ENCODE assay signal across 9 cellular contexts in the genomic region with DNA sequence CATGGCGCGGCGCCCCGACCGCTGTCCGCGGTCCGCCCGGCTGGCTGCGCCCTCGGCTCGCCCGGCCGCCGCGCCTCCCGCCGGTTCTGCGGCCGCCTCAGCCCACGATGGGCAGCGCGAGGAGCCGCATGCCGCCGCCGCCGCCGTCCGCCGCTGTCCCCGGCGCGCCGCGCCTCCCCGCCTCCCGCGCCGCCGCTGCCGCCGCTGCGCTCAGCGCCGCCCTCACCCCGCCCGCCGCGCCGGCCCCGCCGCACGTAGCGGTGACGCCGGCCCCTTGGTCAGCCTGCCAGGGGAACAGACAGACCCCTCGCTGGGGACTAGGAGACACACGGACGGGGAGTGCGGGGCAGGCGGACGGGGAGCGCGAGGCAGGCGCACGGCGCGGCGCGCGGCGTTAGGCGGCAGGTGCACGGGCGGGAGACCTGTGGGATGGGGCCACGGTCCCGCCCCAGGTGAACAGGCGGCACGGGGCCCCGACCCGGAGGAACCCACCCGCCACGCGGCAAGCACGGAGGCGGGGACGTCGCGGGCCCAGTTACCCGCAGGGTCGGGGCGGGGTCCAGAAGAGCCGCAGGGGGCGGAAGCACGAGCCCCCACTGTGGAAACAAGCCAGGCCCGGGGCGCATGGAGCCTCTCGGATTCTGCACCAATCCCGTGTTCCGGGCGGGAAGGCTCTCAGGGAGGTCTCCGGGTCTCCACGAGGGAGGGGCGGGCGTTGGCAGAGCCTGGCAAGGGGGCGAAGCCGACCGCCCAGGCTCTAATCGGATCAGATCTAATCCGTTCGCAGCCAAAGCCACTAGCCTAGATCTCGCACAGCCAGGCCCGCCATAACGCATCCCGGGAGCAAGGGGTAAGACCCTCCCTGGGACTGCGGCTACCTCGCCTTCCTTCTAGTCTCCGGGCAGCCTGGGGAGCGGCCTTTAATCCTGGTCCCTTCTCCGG. TPM values are rescaled to one million over a fixed set of nuclear protein-coding genes. Genes with fewer than 3 reads are reported as not detected.
DNase-seq lines count a peak whose midpoint lies in the region; ATAC-seq, FAIRE-seq and TF ChIP-seq lines count a peak whose summit lies in the region.
"Had no signal": no experiment of that assay in that cellular context is flagged by ENCODE, and none has a peak within 500 bp of the region (broad histone marks: within the 10 kb centered on the region; RNA-seq: fewer than 3 reads in every experiment).

A gene with protein sequence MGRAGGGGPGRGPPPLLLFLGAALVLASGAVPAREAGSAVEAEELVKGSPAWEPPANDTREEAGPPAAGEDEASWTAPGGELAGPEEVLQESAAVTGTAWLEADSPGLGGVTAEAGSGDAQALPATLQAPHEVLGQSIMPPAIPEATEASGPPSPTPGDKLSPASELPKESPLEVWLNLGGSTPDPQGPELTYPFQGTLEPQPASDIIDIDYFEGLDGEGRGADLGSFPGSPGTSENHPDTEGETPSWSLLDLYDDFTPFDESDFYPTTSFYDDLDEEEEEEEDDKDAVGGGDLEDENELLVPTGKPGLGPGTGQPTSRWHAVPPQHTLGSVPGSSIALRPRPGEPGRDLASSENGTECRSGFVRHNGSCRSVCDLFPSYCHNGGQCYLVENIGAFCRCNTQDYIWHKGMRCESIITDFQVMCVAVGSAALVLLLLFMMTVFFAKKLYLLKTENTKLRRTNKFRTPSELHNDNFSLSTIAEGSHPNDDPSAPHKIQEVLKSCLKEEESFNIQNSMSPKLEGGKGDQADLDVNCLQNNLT (minus strand): TSS at position 175 of the 942 bp plus-strand sequence. CDS start 172 bp downstream, at position 3.

- H2BK15ac ChIP-seq in H1 (ENCODE audit: low read length), result peak within 1 kb of the TSS; percentile 32; the same call in 1 of the 2 replicates

- H3K23ac ChIP-seq in H1 (ENCODE audit: insufficient read length), result no peak within 1 kb of the TSS

- TF ChIP-seq POLR2A in H1 (IDR thresholded peaks at IDR 0.05; ENCODE audit: control extremely low read depth in 1 of 2, low read depth in 2 of 2, low read length in 2 of 2), result 0 out of 3 replicates have a peak, but pooled peaks of 1 of the 2 experiments have one; percentile 15

- H2AFZ ChIP-seq in H1 (ENCODE audit: low read length), result no peak within 1 kb of the TSS; the same call in 1 of the 2 replicates

- no peaks in the 10 kb centered on the region for H3K79me2 ChIP-seq in H1 (ENCODE audit: control insufficient read depth in 1 of 2, insufficient read depth in 2 of 2, low read length in 2 of 2)

- no peak within 1 kb of the TSS for H3K9ac ChIP-seq in H1 (replicated peaks in 1 of 4; ENCODE audit: extremely low read depth in 1 of 4, low read depth in 3 of 4, low read length in 3 of 4)

- H4K91ac ChIP-seq in H1 (replicated peaks; ENCODE audit: insufficient read length, low read length), result no peak within 1 kb of the TSS

- H4K8ac ChIP-seq in H1 (ENCODE audit: extremely low read depth, insufficient read depth, low read length), result peak within 1 kb of the TSS; percentile 57

- H4K20me1 ChIP-seq in H1 (replicated peaks in 1 of 2; ENCODE audit: control insufficient read depth in 1 of 2, insufficient read depth in 2 of 2, low read length in 2 of 2), result no peaks in the 10 kb centered on the region

- H3K4ac ChIP-seq in H1 (replicated peaks; ENCODE audit: insufficient read length, low read depth, low read length), result no peak within 1 kb of the TSS

- no peak within 1 kb of the TSS for H2AK5ac ChIP-seq in H1 (ENCODE audit: low read depth, low read length)

- no peak within 1 kb of the TSS for H3K27ac Mint-ChIP-seq in HFFc6
- H3K27ac Mint-ChIP-seq in activated CD4-positive, alpha-beta T cell treated with anti-CD3 and anti-CD28 coated beads, Interleukin-2, amount 10 ng/mL, durations not matched to agents 7 days and 5 days, result no peak within 1 kb of the TSS

- no peaks in the 10 kb centered on the region for H3K79me1 ChIP-seq in H1 (ENCODE audit: low read depth, low read length)

- H3K9me3 ChIP-seq in BE2C (no peaks in the 10 kb centered on the region), H1 (ENCODE audit: insufficient read depth in 2 of 2, low read depth in 1 of 2, low read length in 1 of 2) (no peaks in the 10 kb centered on the region), mucosa of descending colon (no peaks in the 10 kb centered on the region), thymus (ENCODE audit: control insufficient read depth) (no peaks in the 10 kb centered on the region)

- H3K36me3 Mint-ChIP-seq in HFFc6 (ENCODE audit: low read depth), result no peaks in the 10 kb centered on the region
- H3K36me3 Mint-ChIP-seq in activated CD4-positive, alpha-beta T cell treated with anti-CD3 and anti-CD28 coated beads, Interleukin-2, amount 10 ng/mL, durations not matched to agents 7 days and 5 days (ENCODE audit: low read depth), result no peaks in the 10 kb centered on the region

- no peak for TF ChIP-seq EP300 in H1 (IDR thresholded peaks at IDR 0.05; ENCODE audit: borderline replicate concordance in 1 of 2, low read depth in 2 of 2, low read length in 2 of 2)

- no peak within 1 kb of the TSS for H2BK5ac ChIP-seq in H1 (ENCODE audit: low read depth, low read length)

- H3K56ac ChIP-seq in H1 (replicated peaks; ENCODE audit: insufficient read length, low read depth, low read length), result no peak within 1 kb of the TSS

- H3K23me2 ChIP-seq in H1 (ENCODE audit: low read depth, low read length), result peaks cover 7% of the 10 kb centered on the region; the same call in 1 of the 2 replicates

- 19% methylated on average over 26 of the region's 121 CpGs; no CpG with 5 or more reads in 1 of the 2 experiments for WGBS in H1 (ENCODE audit: extremely low coverage in 1 of 2, insufficient coverage in 1 of 2, insufficient read length in 1 of 2, insufficient replicate concordance in 2 of 2, low coverage in 1 of 2, low lambda C conversion rate in 2 of 2, missing lambda C conversion rate in 1 of 2), 2 experiments
- WGBS in thymus, result 5% methylated on average over 121 of the region's 121 CpGs

- H3K36me3 ChIP-seq in BE2C (no peaks in the 10 kb centered on the region), H1 (ENCODE audit: control insufficient read depth in 2 of 4, insufficient read depth in 4 of 4, low read length in 3 of 4) (no peaks in the 10 kb centered on the region), mucosa of descending colon (ENCODE audit: low read depth) (no peaks in the 10 kb centered on the region), thymus (ENCODE audit: control insufficient read depth, insufficient read depth) (no peaks in the 10 kb centered on the region)

- peaks cover 9% of the 10 kb centered on the region for H3K27me3 Mint-ChIP-seq in HFFc6 (ENCODE audit: insufficient read depth)
- peaks cover 35% of the 10 kb centered on the region for H3K27me3 Mint-ChIP-seq in activated CD4-positive, alpha-beta T cell treated with anti-CD3 and anti-CD28 coated beads, Interleukin-2, amount 10 ng/mL, durations not matched to agents 7 days and 5 days

- H3K9me3 Mint-ChIP-seq in HFFc6, result no peaks in the 10 kb centered on the region
- H3K9me3 Mint-ChIP-seq in activated CD4-positive, alpha-beta T cell treated with anti-CD3 and anti-CD28 coated beads, Interleukin-2, amount 10 ng/mL, durations not matched to agents 7 days and 5 days, result no peaks in the 10 kb centered on the region

- no peak within 1 kb of the TSS for H3K27ac ChIP-seq in H1 (ENCODE audit: low read depth, low read length)
- no peak within 1 kb of the TSS for H3K27ac ChIP-seq in thymus (ENCODE audit: low read depth)

- H3K4me1 Mint-ChIP-seq in HFFc6 (ENCODE audit: low read depth), result peaks cover 4% of the 10 kb centered on the region; the same call in 1 of the 2 replicates
- no peaks in the 10 kb centered on the region for H3K4me1 Mint-ChIP-seq in activated CD4-positive, alpha-beta T cell treated with anti-CD3 and anti-CD28 coated beads, Interleukin-2, amount 10 ng/mL, durations not matched to agents 7 days and 5 days

- no peak for TF ChIP-seq RAD21 in H1 (IDR thresholded peaks at IDR 0.05 in 1 of 2, conservative IDR thresholded peaks at IDR 0.05 in 1 of 2; ENCODE audit: low read depth in 2 of 2, low read length in 2 of 2)

- H3K27me3 ChIP-seq in BE2C (peaks cover 17% of the 10 kb centered on the region), H1 (replicated peaks in 1 of 4; ENCODE audit: control insufficient read depth in 3 of 4, extremely low read depth in 1 of 4, insufficient read depth in 3 of 4, low read length in 3 of 4) (peaks cover 12 to 34% (median 26%) of the 10 kb centered on the region in 4 experiments), thymus (ENCODE audit: control insufficient read depth, insufficient read depth) (peaks cover 43% of the 10 kb centered on the region)

- peak within 1 kb of the TSS; percentile 53 for H3K4me3 Mint-ChIP-seq in HFFc6
- peak within 1 kb of the TSS; percentile 63 for H3K4me3 Mint-ChIP-seq in activated CD4-positive, alpha-beta T cell treated with anti-CD3 and anti-CD28 coated beads, Interleukin-2, amount 10 ng/mL, durations not matched to agents 7 days and 5 days

- H4K5ac ChIP-seq in H1 (ENCODE audit: insufficient read length, low read depth, low read length), result no peak within 1 kb of the TSS

- H3K4me1 ChIP-seq in BE2C (no peaks in the 10 kb centered on the region), H1 (replicated peaks in 1 of 4; ENCODE audit: control insufficient read depth in 3 of 4, insufficient read depth in 4 of 4, low read length in 3 of 4) (peaks cover 2 to 11% (median 3%) of the 10 kb centered on the region in 4 experiments; a peak in 5 of 7 replicates), mucosa of descending colon (ENCODE audit: low read depth) (peaks cover 9% of the 10 kb centered on the region), thymus (ENCODE audit: control insufficient read depth, insufficient read depth, low read length) (peaks cover 6% of the 10 kb centered on the region)

- DNase-seq in BE2C (peak; percentile 33), HFFc6 (no peak), H1 (ENCODE audit: low read depth in 1 of 2, low spot score in 2 of 2) (peak in 1 of 2 experiments; percentile 74), mucosa of descending colon (peak in 2 of 3 donors; percentile 16 to 48), NCI-H187 (lab: John Stamatoyannopoulos, UW) (no peak)
- DNase-seq in activated CD4-positive, alpha-beta T cell treated with anti-CD3 and anti-CD28 coated beads, Interleukin-2, amount 10 ng/mL, durations not matched to agents 7 days and 5 days, result peak; percentile 32

- peak within 1 kb of the TSS; percentile 31 for H3K4me3 ChIP-seq in BE2C (ENCODE audit: low read depth, low read length)
- peak within 1 kb of the TSS; percentile 40 to 73 (median 44) for H3K4me3 ChIP-seq in H1 (ENCODE audit: extremely low read depth in 1 of 4, insufficient read depth in 2 of 4, low read depth in 3 of 4, low read length in 4 of 4)
- H3K4me3 ChIP-seq in mucosa of descending colon, result no peak within 1 kb of the TSS
- H3K4me3 ChIP-seq in thymus (ENCODE audit: low read length), result peak within 1 kb of the TSS; percentile 67

- POLR2A ChIA-PET in activated CD4-positive, alpha-beta T cell treated with anti-CD3 and anti-CD28 coated beads, Interleukin-2, amount 10 ng/mL, durations not matched to agents 7 days and 5 days (lab: Charles Lee), result no interaction called here
- POLR2A ChIA-PET in H1 (lab: Charles Lee; ENCODE audit: partially characterized antibody), result interaction anchor here (1.6 to 1.9 kb wide), 2 partner anchors 8 to 56 kb away, joined by 3 to 7 read pairs; no protein-coding TSS in a partner anchor

- no peak within 1 kb of the TSS for H3K14ac ChIP-seq in H1 (ENCODE audit: insufficient read length)

- no peak for TF ChIP-seq CTCF in BE2C (IDR thresholded peaks at IDR 0.05; ENCODE audit: low read depth, low read length)
- TF ChIP-seq CTCF in HFFc6 (IDR thresholded peaks at IDR 0.05), result no peak
- TF ChIP-seq CTCF in H1 (IDR thresholded peaks at IDR 0.05; ENCODE audit: control extremely low read depth in 1 of 3, insufficient read depth in 1 of 3, low read depth in 1 of 3, low read length in 3 of 3), result no peak
- TF ChIP-seq CTCF in mucosa of descending colon (IDR thresholded peaks at IDR 0.05), result no peak

- FAIRE-seq in H1 (lab: Jason Lieb, UNC), result no peak
- FAIRE-seq: islet of Langerhans had no signal

- H3K18ac ChIP-seq in H1 (ENCODE audit: extremely low read depth, low read length), result no peak within 1 kb of the TSS

- peak within 1 kb of the TSS; percentile 54 to 88 for H3K4me2 ChIP-seq in H1 (ENCODE audit: insufficient read depth in 1 of 2, low read depth in 2 of 2, low read length in 2 of 2)

- no peak within 1 kb of the TSS for H2BK120ac ChIP-seq in H1 (replicated peaks; ENCODE audit: low read depth, low read length)

- H2BK20ac ChIP-seq in H1 (ENCODE audit: low read length), result no peak within 1 kb of the TSS

- ATAC-seq in mucosa of descending colon (peak; percentile 63), HG03108 (IDR thresholded peaks at IDR 0.05; ENCODE audit: unreplicated experiment) (no peak)

- intact Hi-C loops in mucosa of descending colon (cut with DNase I, micrococcal nuclease), result no loop called here

- CTCF ChIA-PET in activated CD4-positive, alpha-beta T cell treated with anti-CD3 and anti-CD28 coated beads, Interleukin-2, amount 10 ng/mL, durations not matched to agents 7 days and 5 days (lab: Charles Lee), result no interaction called here
- CTCF ChIA-PET in H1 (lab: Charles Lee; ENCODE audit: partially characterized antibody), result interaction anchor here (1.7 kb wide), 1 partner anchor 13 kb away, joined by 5 read pairs; no protein-coding TSS in a partner anchor

- H2BK12ac ChIP-seq in H1 (ENCODE audit: low read depth, low read length), result no peak within 1 kb of the TSS; the same call in 1 of the 2 replicates

RNA-seq across cellular contexts. Expression of the gene that starts here (rescaled TPM):
- not detected for polyA plus RNA-seq in BE2C (2012; ENCODE audit: insufficient read depth, insufficient read length, low read depth)
- total RNA-seq in HFFc6 (2021; fragmentation: NEBNext Ultra II Directional; extraction: Animal tissue kit (Norgen Biotek cat#: 25700)), result under 1 TPM in 3 of 6 experiments, not detected in 3; 0.05 to 0.19 (median 0.11) TPM
- total RNA-seq in activated CD4-positive, alpha-beta T cell treated with anti-CD3 and anti-CD28 coated beads, Interleukin-2, amount 10 ng/mL, durations not matched to agents 7 days and 5 days, result under 1 TPM; 0.40 TPM
- 7.4 and 8.2 TPM in 2 replicates for total RNA-seq in H1 (2021; fragmentation: NEBNext Ultra II Directional; extraction: Animal tissue kit (Norgen Biotek cat#: 25700))
- 2.1 and 2.7 TPM in 2 replicates for polyA plus RNA-seq in H1 (2011; rRNA removed)
- 2.7 TPM for polyA plus RNA-seq in H1 (2011; cell fraction: cytosol; rRNA removed)
- polyA plus RNA-seq in H1 (2011; cell fraction: nucleus; rRNA removed), result 2.9 TPM
- polyA plus RNA-seq in H1 (2012, experiment 1 of 2), result 4.6 to 5.4 TPM (median 5.2 TPM) in 4 replicates
- 4.7 TPM for polyA plus RNA-seq in H1 (2012, experiment 2 of 2)
- 6.5 TPM for polyA plus RNA-seq in H1 (2013, experiment 1 of 2)
- polyA plus RNA-seq in H1 (2013, experiment 2 of 2), result 7.0 TPM
- polyA minus RNA-seq in H1 (2011; rRNA and poly(A)+ RNA removed), result 1.5 and 1.8 TPM in 2 replicates
- polyA minus RNA-seq in H1 (2011; cell fraction: cytosol; rRNA and poly(A)+ RNA removed), result 1.8 TPM
- 1.00 TPM for polyA minus RNA-seq in H1 (2011; cell fraction: nucleus; rRNA and poly(A)+ RNA removed)
- 1 to 10 TPM in 1 of 3 donors, under 1 TPM in 2; 0.58 to 1.7 (median 0.60) TPM for total RNA-seq in mucosa of descending colon
- polyA plus RNA-seq in thymus, result 0.25 TPM

Comparison
In these comparisons a context has a peak if more than half of its experiments do, and no peak if none do; other contexts are left out.
1. Peak in DNase-seq in activated CD4-positive, alpha-beta T cell treated with anti-CD3 and anti-CD28 coated beads, Interleukin-2, amount 10 ng/mL, durations not matched to agents 7 days and 5 days; RNA of the gene not detected or under 1 TPM.
2. DNase-seq: peak in BE2C (single experiment) and mucosa of descending colon (2 of 3); none in HFFc6 (single experiment) and NCI-H187 (0 of 2).